Comparison of ENCODE assay signal across 36 cellular contexts in the genomic region with DNA sequence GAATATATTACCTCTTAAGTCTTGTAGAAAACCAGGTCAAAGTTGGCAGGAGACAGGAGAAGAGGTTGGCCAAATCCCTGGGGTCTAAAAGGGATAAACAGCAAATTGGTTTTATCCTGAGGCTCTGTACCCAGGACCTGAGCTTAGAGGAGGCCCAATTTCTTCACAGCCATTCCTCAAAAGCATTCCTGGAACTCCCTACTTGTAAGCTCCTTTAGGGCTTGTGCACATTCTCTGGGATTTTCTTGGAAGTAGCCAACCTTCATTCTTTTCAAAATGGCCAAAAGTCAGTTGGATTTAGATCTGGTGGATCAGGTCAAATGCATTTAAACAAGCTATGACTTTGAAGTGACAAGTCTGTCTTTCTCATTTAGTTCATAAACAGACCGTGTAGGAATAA.
"Had no signal": no experiment of that assay in that cellular context is flagged by ENCODE, and none has a peak within 500 bp of the region (broad histone marks: within the 10 kb centered on the region; RNA-seq: fewer than 3 reads in every experiment).

No MANE protein-coding gene starts in this region.

- DNase-seq: activated B cell treated with CpG ODN at 0.5 μM for 24 hours; activated CD4-positive, alpha-beta memory T cell treated with anti-CD3 and anti-CD28 coated beads for 36 hours; activated CD4-positive, alpha-beta T cell treated with anti-CD3 and anti-CD28 coated beads for 4 hours; activated CD4-positive, alpha-beta T cell treated with anti-CD3 and anti-CD28 coated beads, Interleukin-2, amount 10 ng/mL, durations not matched to agents 24 days and 14 days; activated CD4-positive, alpha-beta T cell treated with anti-CD3 and anti-CD28 coated beads, Interleukin-2, amount 50 U/mL, for 1 hour; activated CD4-positive, alpha-beta T cell treated with anti-CD3 and anti-CD28 coated beads, Interleukin-2, amount 50 U/mL, for 4 hours; activated CD4-positive, CD25-positive, alpha-beta regulatory T cell treated with anti-CD3 and anti-CD28 coated beads, Interleukin-2, amount 50 U/mL, for 72 hours; activated CD8-positive, alpha-beta memory T cell treated with anti-CD3 and anti-CD28 coated beads, Interleukin-2, amount 50 U/mL, for 4 hours; activated CD8-positive, alpha-beta T cell treated with anti-CD3 and anti-CD28 coated beads for 36 hours; activated effector memory CD4-positive, alpha-beta T cell treated with Interleukin-2 at 50 U/mL for 16 hours; activated gamma-delta T cell; activated naive CD4-positive, alpha-beta T cell treated with anti-CD3 and anti-CD28 coated beads, Interleukin-2, amount 10 ng/mL, durations not matched to agents 7 days and 5 days; activated naive CD4-positive, alpha-beta T cell treated with Interleukin-2 at 50 U/mL for 16 hours; activated naive CD8-positive, alpha-beta T cell treated with anti-CD3 and anti-CD28 coated beads, Interleukin-2, amount 10 ng/mL, durations not matched to agents 7 days and 5 days; activated naive CD8-positive, alpha-beta T cell treated with anti-CD3 and anti-CD28 coated beads, Interleukin-2, amount 50 U/mL, for 24 hours; activated T-cell treated with anti-CD3 and anti-CD28 coated beads for 4 hours; activated T-cell treated with anti-CD3 and anti-CD28 coated beads, Interleukin-2, amount 50 U/mL, for 1 hour; activated T-cell treated with anti-CD3 and anti-CD28 coated beads, Interleukin-2, amount 50 U/mL, for 4 hours; activated T-cell treated with anti-CD3 and anti-CD28 coated beads, Interleukin-2, amount 50 U/mL, for 72 hours; amygdala; anterior cingulate cortex; caudate nucleus; cerebellar nuclear complex; T-helper 2 cell; T-helper 9 cell had no signal

- H3K9me3 ChIP-seq: ascending aorta had no signal

- H3K36me3 ChIP-seq: ascending aorta, cardiac muscle cell had no signal

- H3K27ac ChIP-seq: ascending aorta, cardiac muscle cell, VCaP had no signal

- H3K9me3 Mint-ChIP-seq: activated T-helper 2 cell treated with anti-CD3 and anti-CD28 coated beads, Interferon-gamma antibody, Interleukin-2, Interleukin-4, amounts not matched to agents 10 μg/mL and 5 μg/mL and 100 μg/mL, durations not matched to agents 14 hours and 24 hours and 36 hours; central memory CD8-positive, alpha-beta T cell had no signal

- H3K36me3 Mint-ChIP-seq: activated CD4-positive, alpha-beta memory T cell treated with anti-CD3 and anti-CD28 coated beads for 36 hours; activated naive CD8-positive, alpha-beta T cell; activated naive CD8-positive, alpha-beta T cell treated with anti-CD3 and anti-CD28 coated beads, Interleukin-2, amount 10 ng/mL, durations not matched to agents 7 days and 5 days had no signal

- H3K27me3 ChIP-seq: ascending aorta, cardiac muscle cell had no signal

- H3K4me1 Mint-ChIP-seq: activated B cell treated with CpG ODN at 0.5 μM for 24 hours; activated CD4-positive, alpha-beta T cell treated with anti-CD3 and anti-CD28 coated beads, Interleukin-2, amount 10 ng/mL, durations not matched to agents 24 days and 14 days; activated naive CD4-positive, alpha-beta T cell treated with anti-CD3 and anti-CD28 coated beads, Interleukin-2, amount 10 ng/mL, durations not matched to agents 7 days and 5 days; activated naive CD4-positive, alpha-beta T cell treated with anti-CD3 and anti-CD28 coated beads, Interleukin-2, amount 50 U/mL, for 24 hours; activated naive CD8-positive, alpha-beta T cell treated with anti-CD3 and anti-CD28 coated beads, Interleukin-2, amount 10 ng/mL, durations not matched to agents 7 days and 5 days; activated naive CD8-positive, alpha-beta T cell treated with anti-CD3 and anti-CD28 coated beads, Interleukin-2, amount 50 U/mL, for 24 hours; central memory CD8-positive, alpha-beta T cell had no signal

- H3K4me3 Mint-ChIP-seq: activated B cell treated with CpG ODN at 0.5 μM for 24 hours; activated CD4-positive, alpha-beta memory T cell treated with anti-CD3 and anti-CD28 coated beads for 36 hours; activated CD4-positive, alpha-beta T cell treated with anti-CD3 and anti-CD28 coated beads, Interleukin-2, amount 10 ng/mL, durations not matched to agents 24 days and 14 days; activated CD8-positive, alpha-beta T cell treated with anti-CD3 and anti-CD28 coated beads for 36 hours; activated naive CD4-positive, alpha-beta T cell treated with anti-CD3 and anti-CD28 coated beads, Interleukin-2, amount 10 ng/mL, durations not matched to agents 7 days and 5 days; activated naive CD4-positive, alpha-beta T cell treated with anti-CD3 and anti-CD28 coated beads, Interleukin-2, amount 50 U/mL, for 24 hours; activated naive CD8-positive, alpha-beta T cell; activated naive CD8-positive, alpha-beta T cell treated with anti-CD3 and anti-CD28 coated beads, Interleukin-2, amount 10 ng/mL, durations not matched to agents 7 days and 5 days; activated naive CD8-positive, alpha-beta T cell treated with anti-CD3 and anti-CD28 coated beads, Interleukin-2, amount 50 U/mL, for 24 hours; activated T-cell treated with anti-CD3 and anti-CD28 coated beads, Interleukin-2, amount 50 U/mL, for 4 hours; activated T-cell treated with anti-CD3 and anti-CD28 coated beads, Interleukin-2, amount 50 U/mL, for 72 hours; activated T-helper 1 cell treated with anti-CD3 and anti-CD28 coated beads, Interleukin-12 subunit alpha, Interleukin-12 subunit beta, Interleukin-2, Interleukin-4 antibody, amounts not matched to agents 30 ng/mL and 10 ng/mL and 1 ng/mL, durations not matched to agents 14 hours and 24 hours and 36 hours; brain; central memory CD8-positive, alpha-beta T cell; T-helper 1 cell treated with Interleukin-12 subunit alpha and Interleukin-12 subunit beta and Interleukin-4 antibody, amounts not matched to agents 30 μg/mL and 1 μg/mL, for 36 hours; T-helper 2 cell treated with Interferon-gamma antibody and Interleukin-4, amounts not matched to agents 5 μg/mL and 100 μg/mL, for 36 hours had no signal

- H3K4me3 ChIP-seq: ascending aorta, cardiac muscle cell had no signal

- H3K27me3 Mint-ChIP-seq: activated CD8-positive, alpha-beta T cell treated with anti-CD3 and anti-CD28 coated beads for 36 hours; activated naive CD4-positive, alpha-beta T cell treated with anti-CD3 and anti-CD28 coated beads, Interleukin-2, amount 10 ng/mL, durations not matched to agents 7 days and 5 days; activated naive CD4-positive, alpha-beta T cell treated with anti-CD3 and anti-CD28 coated beads, Interleukin-2, amount 50 U/mL, for 24 hours; activated naive CD8-positive, alpha-beta T cell; activated naive CD8-positive, alpha-beta T cell treated with anti-CD3 and anti-CD28 coated beads, Interleukin-2, amount 50 U/mL, for 24 hours; brain had no signal

- H3K27ac Mint-ChIP-seq: activated B cell treated with CpG ODN at 0.5 μM for 24 hours; activated CD4-positive, alpha-beta memory T cell treated with anti-CD3 and anti-CD28 coated beads for 36 hours; activated CD4-positive, alpha-beta T cell treated with anti-CD3 and anti-CD28 coated beads, Interleukin-2, amount 10 ng/mL, durations not matched to agents 24 days and 14 days; activated CD8-positive, alpha-beta T cell treated with anti-CD3 and anti-CD28 coated beads for 36 hours; activated naive CD4-positive, alpha-beta T cell treated with anti-CD3 and anti-CD28 coated beads, Interleukin-2, amount 10 ng/mL, durations not matched to agents 7 days and 5 days; activated naive CD4-positive, alpha-beta T cell treated with anti-CD3 and anti-CD28 coated beads, Interleukin-2, amount 50 U/mL, for 24 hours; activated naive CD8-positive, alpha-beta T cell; activated naive CD8-positive, alpha-beta T cell treated with anti-CD3 and anti-CD28 coated beads, Interleukin-2, amount 10 ng/mL, durations not matched to agents 7 days and 5 days; activated naive CD8-positive, alpha-beta T cell treated with anti-CD3 and anti-CD28 coated beads, Interleukin-2, amount 50 U/mL, for 24 hours; activated T-cell treated with anti-CD3 and anti-CD28 coated beads, Interleukin-2, amount 50 U/mL, for 72 hours; activated T-helper 1 cell treated with anti-CD3 and anti-CD28 coated beads, Interleukin-12 subunit alpha, Interleukin-12 subunit beta, Interleukin-2, Interleukin-4 antibody, amounts not matched to agents 30 ng/mL and 10 ng/mL and 1 ng/mL, durations not matched to agents 14 hours and 24 hours and 36 hours; activated T-helper 2 cell treated with anti-CD3 and anti-CD28 coated beads, Interferon-gamma antibody, Interleukin-2, Interleukin-4, amounts not matched to agents 10 μg/mL and 5 μg/mL and 100 μg/mL, durations not matched to agents 14 hours and 24 hours and 36 hours; brain; T-helper 1 cell treated with Interleukin-12 subunit alpha and Interleukin-12 subunit beta and Interleukin-4 antibody, amounts not matched to agents 30 μg/mL and 1 μg/mL, for 36 hours; T-helper 2 cell treated with Interferon-gamma antibody and Interleukin-4, amounts not matched to agents 5 μg/mL and 100 μg/mL, for 36 hours had no signal
